1 cellular context compared by ENCODE assay signal in genomic region chrX:10042055-10042454, GRCh38.
TF ChIP-seq lines count a peak whose summit lies in the region.

No MANE protein-coding gene starts in this region.

TF ChIP-seq in GM23338, 12 proteins besides CTCF, POLR2A, EP300 and RAD21 (continued from another document):
- no peak for TF ChIP-seq ZNF462 (CRISPR knock-in tag; IDR thresholded peaks at IDR 0.05)
